In genomic region chr5:16740046-16740445, GRCh38 we compare ENCODE assay signal across 23 cellular contexts.
DNase-seq lines count a peak whose midpoint lies in the region; ATAC-seq and TF ChIP-seq lines count a peak whose summit lies in the region.
"Had no signal": no experiment of that assay in that cellular context is flagged by ENCODE, and none has a peak within 500 bp of the region (broad histone marks: within the 10 kb centered on the region; RNA-seq: fewer than 3 reads in every experiment).

No MANE protein-coding gene starts in this region.

- WGBS in ectodermal cell, 2 experiments, result 1 to 2% methylated on average over 6 of the region's 6 CpGs
- WGBS in mesodermal cell (ENCODE audit: insufficient coverage in 2 of 2), 2 experiments, result 44 to 45% methylated on average over 5 to 6 of the region's 6 CpGs

- H3K27me3 Mint-ChIP-seq in Caco-2 (ENCODE audit: insufficient read depth, unreplicated experiment), result no peaks in the 10 kb centered on the region

- no peak overlapping the region for H3K4me3 Mint-ChIP-seq in Caco-2 (ENCODE audit: unreplicated experiment)
- H3K4me3 Mint-ChIP-seq: natural killer cell, T-cell had no signal

- H3K36me3 ChIP-seq in Caco-2 (ENCODE audit: control insufficient read depth, insufficient read depth, low read length) (no peaks in the 10 kb centered on the region; the same call in 1 of the 2 replicates), ectodermal cell (ENCODE audit: control insufficient read depth, insufficient read depth, low read length) (no peaks in the 10 kb centered on the region), mesodermal cell (ENCODE audit: control insufficient read depth, insufficient read depth, low read length) (peaks cover 39% of the 10 kb centered on the region)
- H3K36me3 ChIP-seq: cardiac muscle cell, esophagus muscularis mucosa, vagina had no signal

- no peaks in the 10 kb centered on the region for H3K9me3 Mint-ChIP-seq in Caco-2 (ENCODE audit: unreplicated experiment)
- H3K9me3 Mint-ChIP-seq: natural killer cell, T-cell had no signal

- peaks cover 36% of the 10 kb centered on the region for H3K4me1 Mint-ChIP-seq in Caco-2 (ENCODE audit: low read depth, unreplicated experiment)
- H3K4me1 Mint-ChIP-seq: natural killer cell, T-cell had no signal

- POLR2A ChIA-PET in Caco-2 (lab: Charles Lee), result no interaction called here

- H3K4me1 ChIP-seq in Caco-2 (peaks cover 18% of the 10 kb centered on the region), ectodermal cell (ENCODE audit: control insufficient read depth, insufficient read depth, low read length) (peaks cover 43% of the 10 kb centered on the region), mesodermal cell (ENCODE audit: control insufficient read depth, insufficient read depth, low read length, poor library complexity, severe bottlenecking) (peaks cover 57% of the 10 kb centered on the region)

- peaks cover 83% of the 10 kb centered on the region for H3K36me3 Mint-ChIP-seq in Caco-2 (ENCODE audit: insufficient read depth, unreplicated experiment)
- H3K36me3 Mint-ChIP-seq: natural killer cell, T-cell had no signal

- ATAC-seq in HG02798 (IDR thresholded peaks at IDR 0.05; ENCODE audit: poor library complexity, unreplicated experiment), result no peak
- ATAC-seq: natural killer cell, T-cell had no signal

- H3K27ac ChIP-seq in ectodermal cell (ENCODE audit: insufficient read depth, low read depth, low read length, poor library complexity, severe bottlenecking) (peak overlapping the region; percentile 99), mesodermal cell (ENCODE audit: low read depth, low read length, severe bottlenecking) (peak overlapping the region; percentile 99)
- H3K27ac ChIP-seq: cardiac muscle cell, esophagus muscularis mucosa, vagina had no signal

- CTCF ChIA-PET in Caco-2 (lab: Charles Lee), result no interaction called here

- H3K27ac Mint-ChIP-seq in Caco-2 (ENCODE audit: unreplicated experiment), result peak overlapping the region; percentile 26
- H3K27ac Mint-ChIP-seq: natural killer cell, T-cell had no signal

- no peaks in the 10 kb centered on the region for H3K9me3 ChIP-seq in Caco-2
- H3K9me3 ChIP-seq in ectodermal cell (ENCODE audit: control insufficient read depth, low read length), result no peaks in the 10 kb centered on the region
- H3K9me3 ChIP-seq in mesodermal cell (ENCODE audit: control insufficient read depth, low read length), result no peaks in the 10 kb centered on the region
- H3K9me3 ChIP-seq: esophagus muscularis mucosa, vagina had no signal

- H3K27me3 ChIP-seq in Caco-2 (replicated peaks; ENCODE audit: control insufficient read depth, insufficient read depth, low read length) (no peaks in the 10 kb centered on the region), ectodermal cell (ENCODE audit: control insufficient read depth, insufficient read depth, low read length, poor library complexity, severe bottlenecking) (no peaks in the 10 kb centered on the region)
- H3K27me3 ChIP-seq: cardiac muscle cell, vagina had no signal

- intact Hi-C loops in Caco-2 (cut with micrococcal nuclease; ENCODE audit: unreplicated experiment), result loop anchor here (5.0 kb wide), 1 partner anchor 452 kb away; no protein-coding TSS in a partner anchor

- no peak for DNase-seq in Caco-2
- peak; percentile 65 for DNase-seq in NCI-H748 (lab: John Stamatoyannopoulos, UW; ENCODE audit: unreplicated experiment)
- no peak for DNase-seq in globus pallidus (ENCODE audit: low spot score)
- DNase-seq in D341Med (ENCODE audit: low spot score), result no peak
- no peak for DNase-seq in NAMALWA (ENCODE audit: low spot score)
- DNase-seq: activated CD4-positive, alpha-beta T cell treated with anti-CD3 and anti-CD28 coated beads, Interleukin-2, amount 50 U/mL, for 1 hour; activated CD8-positive, alpha-beta memory T cell treated with anti-CD3 and anti-CD28 coated beads, Interleukin-2, amount 50 U/mL, for 48 hours; activated effector memory CD4-positive, alpha-beta T cell treated with Interleukin-2 at 50 U/mL for 16 hours; Calu3; effector CD4-positive, alpha-beta T cell; EL; natural killer cell; NCI-H187; NCI-H345; Right ventricle myocardium superior; T-cell had no signal

- no TSS peak for BruUV-seq in Caco-2 (replicated peaks; lab: Mats Ljungman, UMichigan)

- no peak for TF ChIP-seq CTCF in Caco-2 (IDR thresholded peaks at IDR 0.05; ENCODE audit: insufficient read depth in 1 of 2, low read depth in 1 of 2, low read length in 1 of 2, severe bottlenecking in 1 of 2, unreplicated experiment in 1 of 2)

- H3K4me3 ChIP-seq in Caco-2 (ENCODE audit: low read depth, low read length) (no peak overlapping the region), ectodermal cell (ENCODE audit: insufficient read depth, low read depth, low read length) (peak overlapping the region; percentile 51), mesodermal cell (ENCODE audit: extremely low read depth, insufficient read depth, low read length, poor library complexity, severe bottlenecking) (no peak overlapping the region)
- H3K4me3 ChIP-seq: cardiac muscle cell, lung had no signal
